8 cellular contexts compared by ENCODE assay signal in genomic region chr10:2966134-2966533, GRCh38.
"Had no signal": no experiment of that assay in that cellular context is flagged by ENCODE, and none has a peak within 500 bp of the region (broad histone marks: within the 10 kb centered on the region; RNA-seq: fewer than 3 reads in every experiment).

No MANE protein-coding gene starts in this region.

- H3K27ac ChIP-seq: HL-60, KMS-11 had no signal

- H3K4me1 Mint-ChIP-seq: IgD-negative memory B cell had no signal

- FAIRE-seq: HepG2, HTR-8/SVneo had no signal

- H3K36me3 Mint-ChIP-seq: IgD-negative memory B cell had no signal

- DNase-seq: IMR-90, KBM-7, KG1 had no signal

- H3K9ac ChIP-seq: KMS-11 had no signal

- ATAC-seq: HepG2 had no signal

- H3K4me3 Mint-ChIP-seq: IgD-negative memory B cell had no signal

- H3K27ac Mint-ChIP-seq: IgD-negative memory B cell had no signal

- H3K4me2 ChIP-seq: KMS-11 had no signal
